In genomic region chr9:93091453-93092081, GRCh38 we compare ENCODE assay signal across 8 cellular contexts. TPM values are rescaled to one million over a fixed set of nuclear protein-coding genes. Genes with fewer than 3 reads are reported as not detected.
A peak's percentile ranks its signal among the peaks of the same experiment; 100 is the strongest.
DNase-seq lines count a peak whose midpoint lies in the region; ATAC-seq and TF ChIP-seq lines count a peak whose summit lies in the region.

No MANE protein-coding gene starts in this region.

- no peaks in the 10 kb centered on the region for H3K36me3 ChIP-seq in fibroblast of lung (ENCODE audit: control insufficient read depth, insufficient read depth, low read length)

- H3K4me3 ChIP-seq in fibroblast of lung (replicated peaks in 1 of 4; ENCODE audit: control extremely low read depth in 1 of 4, insufficient read depth in 1 of 4, low read depth in 3 of 4, low read length in 4 of 4): no peak overlapping the region

- peak overlapping the region; percentile 56 for H3K27ac ChIP-seq in fibroblast of lung (ENCODE audit: insufficient read depth, low read length)

- H4K20me1 ChIP-seq in fibroblast of lung (ENCODE audit: control insufficient read depth, extremely low read depth, insufficient read depth, low read length): no peaks in the 10 kb centered on the region

- no peak overlapping the region for H3K4me2 ChIP-seq in fibroblast of lung (ENCODE audit: extremely low read depth, insufficient read depth, low read length)

- peaks cover 10% of the 10 kb centered on the region for H3K4me1 ChIP-seq in fibroblast of lung (ENCODE audit: control insufficient read depth, extremely low read depth, insufficient read depth, low read length)

- H3K9me3 ChIP-seq in fibroblast of lung (ENCODE audit: control insufficient read depth, insufficient read depth, low read depth, low read length): no peaks in the 10 kb centered on the region

- DNase-seq in NCI-H1436 (lab: John Stamatoyannopoulos, UW) (peak; percentile 9), NCI-H1436 treated with DMSO at 0.1 percent for 48 hours (lab: John Stamatoyannopoulos, UW) (no peak), fibroblast of lung (ENCODE audit: low read depth in 2 of 2) (peak; percentile 90 to 91), COR-L47 (lab: John Stamatoyannopoulos, UW) (no peak)
- peak; percentile 73 to 82 for DNase-seq in activated CD4-positive, alpha-beta T cell treated with anti-CD3 and anti-CD28 coated beads, Interleukin-2, amount 50 U/mL, for 48 hours
- peak; percentile 71 for DNase-seq in stimulated activated CD4-positive, alpha-beta T cell treated with anti-CD3 and anti-CD28 coated beads, Interleukin-2, amount 100 ng/mL, for 24 hours

- no peak for ATAC-seq in HG03280 (IDR thresholded peaks at IDR 0.05; ENCODE audit: unreplicated experiment)
- no peak for ATAC-seq in GM21717 (IDR thresholded peaks at IDR 0.05; ENCODE audit: unreplicated experiment)

- peaks cover 4% of the 10 kb centered on the region for H3K79me2 ChIP-seq in fibroblast of lung (ENCODE audit: control insufficient read depth, insufficient read depth, low read length)

- no peaks in the 10 kb centered on the region for H3K27me3 ChIP-seq in fibroblast of lung (ENCODE audit: control insufficient read depth, insufficient read depth, low read length)

- TF ChIP-seq CTCF in fibroblast of lung (conservative IDR thresholded peaks at IDR 0.05 in 1 of 2, IDR thresholded peaks at IDR 0.05 in 1 of 2; ENCODE audit: low read depth in 1 of 2, low read length in 2 of 2): no peak

- H3K9ac ChIP-seq in fibroblast of lung (ENCODE audit: insufficient read depth, low read length): no peak overlapping the region

- no peak overlapping the region for H2AFZ ChIP-seq in fibroblast of lung (ENCODE audit: low read length)

RNA-seq across cellular contexts. Expression of gene CARD19, which starts 4.5 kb away (rescaled TPM):
- total RNA-seq in fibroblast of lung: 72.7 and 91.0 TPM in 2 replicates
- 30.2 and 40.0 TPM in 2 replicates for polyA plus RNA-seq in fibroblast of lung
- 48.2 and 72.7 TPM in 2 replicates for polyA plus RNA-seq in fibroblast of lung (2012)
- polyA minus RNA-seq in fibroblast of lung (ENCODE audit: low replicate concordance): 47.2 and 92.9 TPM in 2 replicates

RNA-seq across cellular contexts. Expression of gene SUSD3, which starts 33.1 kb away (rescaled TPM):
- total RNA-seq in fibroblast of lung: 2.8 and 4.6 TPM in 2 replicates
- polyA plus RNA-seq in fibroblast of lung: 0.17 and 1.4 TPM in 2 replicates
- polyA plus RNA-seq in fibroblast of lung (2012): 3.1 TPM in 1 of 2 replicates, not detected in the other
- 6.9 TPM in 1 of 2 replicates, not detected in the other for polyA minus RNA-seq in fibroblast of lung (ENCODE audit: low replicate concordance)

RNA-seq across cellular contexts. Expression of gene NINJ1, which starts 42.5 kb away (rescaled TPM):
- total RNA-seq in fibroblast of lung: 56.2 and 59.9 TPM in 2 replicates
- 7.2 and 19.5 TPM in 2 replicates for polyA plus RNA-seq in fibroblast of lung
- polyA plus RNA-seq in fibroblast of lung (2012): 20.6 and 58.0 TPM in 2 replicates
- 32.1 and 73.7 TPM in 2 replicates for polyA minus RNA-seq in fibroblast of lung (ENCODE audit: low replicate concordance)

Comparison
In these comparisons a context has a peak if more than half of its experiments do, and no peak if none do; other contexts are left out.
1. DNase-seq: peak in NCI-H1436 (single experiment), activated CD4-positive, alpha-beta T cell treated with anti-CD3 and anti-CD28 coated beads, Interleukin-2, amount 50 U/mL, for 48 hours (2 of 2), fibroblast of lung (2 of 2) and stimulated activated CD4-positive, alpha-beta T cell treated with anti-CD3 and anti-CD28 coated beads, Interleukin-2, amount 100 ng/mL, for 24 hours (2 of 2); none in NCI-H1436 treated with DMSO at 0.1 percent for 48 hours (single experiment) and COR-L47 (single experiment).